ENCODE assay signal across 25 cellular contexts in genomic region chr6:18183736-18184135, GRCh38.
"Had no signal": no experiment of that assay in that cellular context is flagged by ENCODE, and none has a peak within 500 bp of the region (broad histone marks: within the 10 kb centered on the region; RNA-seq: fewer than 3 reads in every experiment).

No MANE protein-coding gene starts in this region.

- H3K4me3 Mint-ChIP-seq: activated B cell treated with CpG ODN at 0.5 μM for 24 hours; activated CD8-positive, alpha-beta T cell treated with anti-CD3 and anti-CD28 coated beads, Interleukin-2, amount 10 ng/mL, durations not matched to agents 7 days and 5 days; activated T-cell treated with anti-CD3 and anti-CD28 coated beads, Interleukin-2, amount 50 U/mL, for 72 hours; dendritic cell treated with granulocyte-macrophage colony-stimulating factor and Interleukin-4, amounts not matched to agents 40 ng/mL and 50 ng/mL, for 4 days; effector memory CD8-positive, alpha-beta T cell; natural killer cell treated with Interleukin-12 subunit alpha and Interleukin-12 subunit beta and Interleukin-15 and Interleukin-18, amount 100 ng/mL, for 72 hours had no signal

- H3K27ac Mint-ChIP-seq: activated B cell treated with CpG ODN at 0.5 μM for 24 hours; activated CD8-positive, alpha-beta T cell treated with anti-CD3 and anti-CD28 coated beads, Interleukin-2, amount 10 ng/mL, durations not matched to agents 7 days and 5 days; activated naive CD4-positive, alpha-beta T cell treated with anti-CD3 and anti-CD28 coated beads, Interleukin-2, amount 50 U/mL, for 72 hours; activated T-cell treated with anti-CD3 and anti-CD28 coated beads, Interleukin-2, amount 50 U/mL, for 72 hours; effector memory CD8-positive, alpha-beta T cell; progenitor cell of endocrine pancreas had no signal

- FAIRE-seq: kidney, TTC549 had no signal

- DNase-seq: activated B cell treated with CpG ODN at 0.5 μM for 24 hours; activated CD4-positive, alpha-beta T cell treated with anti-CD3 and anti-CD28 coated beads for 48 hours; activated CD8-positive, alpha-beta memory T cell treated with anti-CD3 and anti-CD28 coated beads, Interleukin-2, amount 50 U/mL, for 4 hours; activated CD8-positive, alpha-beta T cell treated with anti-CD3 and anti-CD28 coated beads, Interleukin-2, amount 10 ng/mL, durations not matched to agents 7 days and 5 days; activated gamma-delta T cell; activated T-cell treated with anti-CD3 and anti-CD28 coated beads, Interleukin-2, amount 50 U/mL, for 72 hours; body of pancreas; central memory CD4-positive, alpha-beta T cell; effector memory CD8-positive, alpha-beta T cell; foreskin fibroblast; hippocampal formation; kidney; right cardiac atrium; stimulated activated CD4-positive, alpha-beta T cell treated with anti-CD3 and anti-CD28 coated beads, Interleukin-4, amount 100 ng/mL, for 4 hours; stimulated activated CD8-positive, alpha-beta memory T cell treated with anti-CD3 and anti-CD28 coated beads, Interleukin-4, amount 100 ng/mL, for 48 hours; stimulated activated naive CD8-positive, alpha-beta T cell treated with anti-CD3 and anti-CD28 coated beads, Interleukin-15, Interleukin-2, amounts not matched to agents 100 U/mL and 50 U/mL, for 24 hours; T-helper 2 cell; trophoblast cell had no signal

- H3K27me3 Mint-ChIP-seq: activated B cell treated with CpG ODN at 0.5 μM for 24 hours; dendritic cell treated with granulocyte-macrophage colony-stimulating factor and Interleukin-4, amounts not matched to agents 40 ng/mL and 50 ng/mL, for 4 days; effector memory CD8-positive, alpha-beta T cell; natural killer cell treated with Interleukin-12 subunit alpha and Interleukin-12 subunit beta and Interleukin-15 and Interleukin-18, amount 100 ng/mL, for 72 hours; progenitor cell of endocrine pancreas had no signal

- H3K9me3 Mint-ChIP-seq: activated B cell treated with CpG ODN at 0.5 μM for 24 hours; activated naive CD4-positive, alpha-beta T cell treated with anti-CD3 and anti-CD28 coated beads, Interleukin-2, amount 50 U/mL, for 72 hours; activated T-cell treated with anti-CD3 and anti-CD28 coated beads, Interleukin-2, amount 50 U/mL, for 72 hours; dendritic cell treated with granulocyte-macrophage colony-stimulating factor and Interleukin-4, amounts not matched to agents 40 ng/mL and 50 ng/mL, for 4 days; effector memory CD8-positive, alpha-beta T cell; natural killer cell treated with Interleukin-12 subunit alpha and Interleukin-12 subunit beta and Interleukin-15 and Interleukin-18, amount 100 ng/mL, for 72 hours had no signal

- H3K4me3 ChIP-seq: body of pancreas, smooth muscle cell had no signal

- H3K9me3 ChIP-seq: body of pancreas had no signal

- H3K27me3 ChIP-seq: body of pancreas had no signal

- H3K4me2 ChIP-seq: smooth muscle cell had no signal

- H3K27ac ChIP-seq: body of pancreas, epithelial cell of prostate had no signal

- ATAC-seq: activated CD8-positive, alpha-beta T cell treated with anti-CD3 and anti-CD28 coated beads, Interleukin-2, amount 10 ng/mL, durations not matched to agents 7 days and 5 days; activated naive CD4-positive, alpha-beta T cell treated with anti-CD3 and anti-CD28 coated beads, Interleukin-2, amount 50 U/mL, for 72 hours; activated T-cell treated with anti-CD3 and anti-CD28 coated beads, Interleukin-2, amount 50 U/mL, for 72 hours; body of pancreas; effector memory CD8-positive, alpha-beta T cell; natural killer cell treated with Interleukin-12 subunit alpha and Interleukin-12 subunit beta and Interleukin-15 and Interleukin-18, amount 100 ng/mL, for 72 hours; right cardiac atrium; stimulated activated naive CD8-positive, alpha-beta T cell treated with anti-CD3 and anti-CD28 coated beads, Interleukin-15, Interleukin-2, amounts not matched to agents 100 U/mL and 50 U/mL, for 24 hours had no signal

- H3K36me3 Mint-ChIP-seq: natural killer cell treated with Interleukin-12 subunit alpha and Interleukin-12 subunit beta and Interleukin-15 and Interleukin-18, amount 100 ng/mL, for 72 hours had no signal
